In genomic region chr9:137449931-137450537, GRCh38 we compare ENCODE assay signal across 19 cellular contexts. TPM values are rescaled to one million over a fixed set of nuclear protein-coding genes. Genes with fewer than 3 reads are reported as not detected.
DNase-seq lines count a peak whose midpoint lies in the region; ATAC-seq lines count a peak whose summit lies in the region.
"Had no signal": no experiment of that assay in that cellular context is flagged by ENCODE, and none has a peak within 500 bp of the region (broad histone marks: within the 10 kb centered on the region; RNA-seq: fewer than 3 reads in every experiment).

No MANE protein-coding gene starts in this region.

- H3K27ac Mint-ChIP-seq in T-helper 17 cell, result peak overlapping the region; percentile 49
- H3K27ac Mint-ChIP-seq: activated T-cell treated with anti-CD3 and anti-CD28 coated beads, Interleukin-2, amount 50 U/mL, for 72 hours had no signal

- H3K4me3 ChIP-seq in aorta (ENCODE audit: low read length in 2 of 2), result no peak overlapping the region
- H3K4me3 ChIP-seq: hepatocyte, lung, PC-9, suprapubic skin had no signal

- H3K36me3 ChIP-seq in aorta (ENCODE audit: control insufficient read depth in 1 of 2, insufficient read depth in 2 of 2, low read length in 1 of 2), result no peaks in the 10 kb centered on the region

- H3K9me3 ChIP-seq in T-helper 17 cell (ENCODE audit: control insufficient read depth, low read length, poor library complexity, severe bottlenecking), result no peaks in the 10 kb centered on the region
- no peaks in the 10 kb centered on the region for H3K9me3 ChIP-seq in aorta (ENCODE audit: control insufficient read depth, low read length)
- H3K9me3 ChIP-seq: suprapubic skin had no signal

- no peak overlapping the region for H3K27ac ChIP-seq in aorta (ENCODE audit: low read depth in 1 of 2, low read length in 2 of 2)
- H3K27ac ChIP-seq: hepatocyte, HL-60, PC-9, suprapubic skin had no signal

- DNase-seq in stimulated activated CD4-positive, alpha-beta T cell treated with anti-CD3 and anti-CD28 coated beads, Interleukin-4, amount 100 ng/mL, for 1 hour, result peak; percentile 36
- no peak for DNase-seq in stimulated activated CD4-positive, alpha-beta T cell treated with anti-CD3 and anti-CD28 coated beads, Interleukin-2, amount 100 ng/mL, for 48 hours
- DNase-seq in T-helper 17 cell (peak in 1 of 3 donors; percentile 46), left kidney (ENCODE audit: low read depth, low spot score) (peak; percentile 49), aorta (peak; percentile 43 to 65), COLO668 (lab: John Stamatoyannopoulos, UW; ENCODE audit: unreplicated experiment) (no peak), DMS153 treated with DMSO at 0.1 percent for 48 hours (lab: John Stamatoyannopoulos, UW; ENCODE audit: unreplicated experiment) (no peak), anterior cingulate cortex (lab: John Stamatoyannopoulos, UW) (no peak)
- DNase-seq: caudate nucleus, erythroblast, NCI-H2171 treated with DMSO at 0.1 percent for 48 hours, PC-9 had no signal

- ATAC-seq in T-helper 17 cell, result peak; percentile 27
- no peak for ATAC-seq in aorta (ENCODE audit: low FRiP score)
- ATAC-seq: activated T-cell treated with anti-CD3 and anti-CD28 coated beads, Interleukin-2, amount 50 U/mL, for 72 hours had no signal

- peaks cover 0 to 4% of the 10 kb centered on the region in 2 donors for H3K4me1 ChIP-seq in aorta (ENCODE audit: control insufficient read depth in 1 of 2, insufficient read depth in 2 of 2, low read length in 2 of 2)

- WGBS in aorta, 2 donors, result 84 to 85% methylated on average over 18 of the region's 18 CpGs

- no peaks in the 10 kb centered on the region for H3K27me3 Mint-ChIP-seq in T-helper 17 cell

- peaks cover 25% of the 10 kb centered on the region for H3K4me1 Mint-ChIP-seq in T-helper 17 cell

- peak overlapping the region; percentile 83 for H3K4me3 Mint-ChIP-seq in T-helper 17 cell

- H3K27me3 ChIP-seq in aorta (ENCODE audit: control insufficient read depth in 1 of 2, insufficient read depth in 2 of 2, low read length in 1 of 2), result no peaks in the 10 kb centered on the region
- H3K27me3 ChIP-seq: hepatocyte, suprapubic skin had no signal

- intact Hi-C loops in aorta (cut with DNase I), result no loop called here

- no peaks in the 10 kb centered on the region for H3K36me3 Mint-ChIP-seq in T-helper 17 cell (ENCODE audit: low read depth)

RNA-seq across cellular contexts. Expression of gene ENTPD8, which starts 8.9 kb away (rescaled TPM):
- total RNA-seq in T-helper 17 cell (not detected), aorta (not detected)
- polyA plus RNA-seq in aorta, result 1 to 10 TPM in 1 of 2 donors, not detected in 1; 3.1 TPM
- total RNA-seq: activated T-cell treated with anti-CD3 and anti-CD28 coated beads, Interleukin-2, amount 50 U/mL, for 72 hours; M059J; suprapubic skin; T-helper 2 cell treated with Interferon-gamma antibody and Interleukin-4, amounts not matched to agents 100 ng/mL and 5 ng/mL, for 36 hours had no signal

RNA-seq across cellular contexts. Expression of gene NSMF, which starts 9.1 kb away (rescaled TPM):
- total RNA-seq in T-helper 17 cell (10 to 100 TPM; 41.5 to 54.2 TPM), aorta (10 to 100 TPM; 76.8 to 78.2 TPM)
- polyA plus RNA-seq in aorta, result 100 to 1,000 TPM in 1 of 2 donors, 10 to 100 TPM in 1; 75.5 to 154 TPM

RNA-seq across cellular contexts. Expression of gene NOXA1, which starts 26.8 kb away (rescaled TPM):
- total RNA-seq in T-helper 17 cell (1 to 10 TPM; 3.0 to 3.3 TPM), aorta (1 to 10 TPM; 4.1 to 8.5 TPM)
- polyA plus RNA-seq in aorta, result 10 to 100 TPM in 1 of 2 donors, 1 to 10 TPM in 1; 2.9 to 12.6 TPM
- total RNA-seq: M059J had no signal

RNA-seq across cellular contexts. Expression of gene EXD3, which starts 27.1 kb away (rescaled TPM):
- total RNA-seq in T-helper 17 cell (10 to 100 TPM; 15.4 to 17.8 TPM), aorta (10 to 100 TPM; 21.9 to 38.2 TPM)
- 10 to 100 TPM; 15.9 to 96.8 TPM for polyA plus RNA-seq in aorta

Comparison
In these comparisons a context has a peak if more than half of its experiments do, and no peak if none do; other contexts are left out.
1. DNase-seq: peak in stimulated activated CD4-positive, alpha-beta T cell treated with anti-CD3 and anti-CD28 coated beads, Interleukin-4, amount 100 ng/mL, for 1 hour (single experiment), left kidney (single experiment) and aorta (2 of 2); none in stimulated activated CD4-positive, alpha-beta T cell treated with anti-CD3 and anti-CD28 coated beads, Interleukin-2, amount 100 ng/mL, for 48 hours (0 of 2), COLO668 (single experiment), DMS153 treated with DMSO at 0.1 percent for 48 hours (single experiment) and anterior cingulate cortex (0 of 58).